ENCODE assay signal across 16 cellular contexts in the genomic region with DNA sequence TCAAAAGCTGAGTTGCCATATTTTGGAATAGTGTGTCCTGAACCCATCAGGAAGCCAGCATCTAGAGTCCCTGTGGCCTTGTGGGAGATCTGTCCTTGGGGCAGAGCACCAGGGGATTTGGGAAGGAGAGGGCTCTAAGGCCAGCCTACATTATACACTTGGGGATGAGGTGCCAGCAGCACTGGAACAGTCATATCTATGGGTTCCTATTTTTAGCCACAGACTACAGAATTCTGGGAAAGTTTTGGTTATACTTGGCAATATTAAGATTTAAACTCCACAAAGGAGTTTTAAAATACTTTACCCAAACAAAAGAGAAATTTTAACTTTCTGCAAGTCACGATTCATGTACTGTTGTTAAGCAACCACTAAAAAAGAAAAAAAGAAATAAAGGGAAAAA.
DNase-seq lines count a peak whose midpoint lies in the region; ATAC-seq and TF ChIP-seq lines count a peak whose summit lies in the region.
"Had no signal": no experiment of that assay in that cellular context is flagged by ENCODE, and none has a peak within 500 bp of the region (broad histone marks: within the 10 kb centered on the region; RNA-seq: fewer than 3 reads in every experiment).

No MANE protein-coding gene starts in this region.

- DNase-seq in Calu3, result no peak
- no peak for DNase-seq in ascending aorta (ENCODE audit: low spot score in 2 of 2)
- peak; percentile 43 for DNase-seq in fibroblast of the aortic adventitia (ENCODE audit: low read depth)
- no peak for DNase-seq in thoracic aorta (ENCODE audit: low spot score)
- no peak for DNase-seq in occipital lobe (lab: John Stamatoyannopoulos, UW)
- no peak for DNase-seq in DMS114 treated with DMSO at 0.1 percent for 48 hours (lab: John Stamatoyannopoulos, UW; ENCODE audit: unreplicated experiment)
- no peak for DNase-seq in T-helper 2 cell
- DNase-seq in retina, result no peak
- DNase-seq: CD8-positive, alpha-beta T cell; DMS153; DMS79; GDM1; H9 had no signal

- H3K9me3 Mint-ChIP-seq in Calu3 (ENCODE audit: low read depth, unreplicated experiment), result peaks cover 9% of the 10 kb centered on the region
- H3K9me3 Mint-ChIP-seq: CD8-positive, alpha-beta T cell had no signal

- BruUV-seq in Calu3 (replicated peaks; lab: Mats Ljungman, UMichigan), result TSS peak; percentile 65

- CTCF ChIA-PET in Calu3 (lab: Charles Lee), result no interaction called here

- peak; percentile 79 for ATAC-seq in thoracic aorta (ENCODE audit: insufficient number of reproducible peaks, low FRiP score, low read depth)
- ATAC-seq: CD8-positive, alpha-beta T cell had no signal

- H3K9me3 ChIP-seq in ascending aorta (no peaks in the 10 kb centered on the region), thoracic aorta (no peaks in the 10 kb centered on the region)

- TF ChIP-seq CTCF in Calu3 (IDR thresholded peaks at IDR 0.05; ENCODE audit: unreplicated experiment) (no peak), ascending aorta (IDR thresholded peaks at IDR 0.05) (no peak), fibroblast of the aortic adventitia (IDR thresholded peaks at IDR 0.05; ENCODE audit: insufficient read depth, low read length) (no peak), thoracic aorta (IDR thresholded peaks at IDR 0.05) (no peak)

- H3K36me3 ChIP-seq in ascending aorta (no peaks in the 10 kb centered on the region), thoracic aorta (no peaks in the 10 kb centered on the region)
- H3K36me3 ChIP-seq: BLaER1 treated with 17β-estradiol and CSF1 and Interleukin-3, amounts not matched to agents 10 nM and 100 nM had no signal

- peak overlapping the region; percentile 67 for H3K27ac Mint-ChIP-seq in Calu3 (ENCODE audit: unreplicated experiment)
- H3K27ac Mint-ChIP-seq: B cell; CD8-positive, alpha-beta T cell; IgD-negative memory B cell had no signal

- H3K4me3 Mint-ChIP-seq in Calu3 (ENCODE audit: low read depth, unreplicated experiment), result no peak overlapping the region
- H3K4me3 Mint-ChIP-seq: B cell; CD8-positive, alpha-beta T cell; H9; IgD-negative memory B cell had no signal

- H3K27me3 Mint-ChIP-seq in Calu3 (ENCODE audit: unreplicated experiment), result no peaks in the 10 kb centered on the region
- H3K27me3 Mint-ChIP-seq: B cell, IgD-negative memory B cell had no signal

- peaks cover 6% of the 10 kb centered on the region for H3K36me3 Mint-ChIP-seq in Calu3 (ENCODE audit: insufficient read depth, unreplicated experiment)
- H3K36me3 Mint-ChIP-seq: CD8-positive, alpha-beta T cell; IgD-negative memory B cell had no signal

- H3K27ac ChIP-seq in ascending aorta (peak overlapping the region; percentile 71 to 81), thoracic aorta (peak overlapping the region; percentile 62 to 66)
- H3K27ac ChIP-seq: BLaER1 treated with 17β-estradiol and CSF1 and Interleukin-3, amounts not matched to agents 10 nM and 100 nM had no signal

- peaks cover 58% of the 10 kb centered on the region for H3K4me1 Mint-ChIP-seq in Calu3 (ENCODE audit: low read depth, unreplicated experiment)
- H3K4me1 Mint-ChIP-seq: B cell, H9, IgD-negative memory B cell had no signal

- no peaks in the 10 kb centered on the region for H3K27me3 ChIP-seq in ascending aorta
- no peaks in the 10 kb centered on the region for H3K27me3 ChIP-seq in thoracic aorta (replicated peaks; ENCODE audit: insufficient read depth)
- H3K27me3 ChIP-seq: BLaER1 treated with 17β-estradiol and CSF1 and Interleukin-3, amounts not matched to agents 10 nM and 100 nM had no signal

- H3K4me3 ChIP-seq in ascending aorta (no peak overlapping the region), fibroblast of the aortic adventitia (ENCODE audit: low read depth, low read length) (no peak overlapping the region), thoracic aorta (no peak overlapping the region)
- H3K4me3 ChIP-seq: BLaER1 treated with 17β-estradiol and CSF1 and Interleukin-3, amounts not matched to agents 10 nM and 100 nM had no signal

- H3K4me1 ChIP-seq in ascending aorta (peaks cover 0 to 26% of the 10 kb centered on the region in 2 donors), thoracic aorta (ENCODE audit: control insufficient read depth in 1 of 2, low read depth in 2 of 2) (peaks cover 33 to 66% of the 10 kb centered on the region in 2 donors)

- intact Hi-C loops in Calu3 (cut with micrococcal nuclease; ENCODE audit: unreplicated experiment), result loop anchor here (5.0 kb wide), 3 partner anchors 196 to 619 kb away; no protein-coding TSS in a partner anchor
- intact Hi-C loops in ascending aorta (cut with DNase I), result loop anchor here (5.0 to 10.0 kb wide), 3 partner anchors 281 to 494 kb away; a partner anchor contains a TSS
